Comparison of ENCODE assay signal across 13 cellular contexts in genomic region chr5:17157916-17158529, GRCh38. TPM values are rescaled to one million over a fixed set of nuclear protein-coding genes. Genes with fewer than 3 reads are reported as not detected.
DNase-seq lines count a peak whose midpoint lies in the region; TF ChIP-seq lines count a peak whose summit lies in the region.
"Had no signal": no experiment of that assay in that cellular context is flagged by ENCODE, and none has a peak within 500 bp of the region (broad histone marks: within the 10 kb centered on the region; RNA-seq: fewer than 3 reads in every experiment).

No MANE protein-coding gene starts in this region.

- H4K12ac ChIP-seq in trophoblast cell (ENCODE audit: low read depth, low read length): no peak overlapping the region

- H3K23ac ChIP-seq in trophoblast cell (ENCODE audit: low read length): no peak overlapping the region

- H2AFZ ChIP-seq in fibroblast of lung (ENCODE audit: low read length): no peak overlapping the region
- no peak overlapping the region for H2AFZ ChIP-seq in trophoblast cell (ENCODE audit: insufficient read depth, low read length, poor library complexity)

- peak overlapping the region; percentile 33 for H4K91ac ChIP-seq in trophoblast cell (ENCODE audit: low read depth, low read length)

- H3K4me3 ChIP-seq in SJSA1 (no peak overlapping the region), fibroblast of lung (replicated peaks in 1 of 4; ENCODE audit: control extremely low read depth in 1 of 4, insufficient read depth in 1 of 4, low read depth in 3 of 4, low read length in 4 of 4) (no peak overlapping the region), trophoblast cell (ENCODE audit: low read depth, low read length) (no peak overlapping the region)
- H3K4me3 ChIP-seq: uterus had no signal

- H3K27ac ChIP-seq in SJSA1 (peak overlapping the region; percentile 34; the same call in 1 of the 2 replicates), fibroblast of lung (ENCODE audit: insufficient read depth, low read length) (peak overlapping the region; percentile 37), trophoblast cell (ENCODE audit: low read depth, low read length) (no peak overlapping the region)
- H3K27ac ChIP-seq: uterus had no signal

- no peak overlapping the region for H3K18ac ChIP-seq in trophoblast cell (ENCODE audit: low read length)

- H3K4ac ChIP-seq in trophoblast cell (ENCODE audit: low read depth, low read length): peak overlapping the region; percentile 41

- H2BK12ac ChIP-seq in trophoblast cell (ENCODE audit: low read length): peak overlapping the region; percentile 21

- no peak overlapping the region for H2AK5ac ChIP-seq in trophoblast cell (ENCODE audit: low read length)

- H3K36me3 ChIP-seq in SJSA1 (no peaks in the 10 kb centered on the region), fibroblast of lung (ENCODE audit: control insufficient read depth, insufficient read depth, low read length) (no peaks in the 10 kb centered on the region), trophoblast cell (ENCODE audit: control insufficient read depth in 1 of 2, insufficient read depth in 2 of 2, low read length in 2 of 2) (no peaks in the 10 kb centered on the region)
- H3K36me3 ChIP-seq: uterus had no signal

- H3K9ac ChIP-seq in fibroblast of lung (ENCODE audit: insufficient read depth, low read length) (no peak overlapping the region), trophoblast cell (ENCODE audit: low read length) (no peak overlapping the region)

- H3K79me2 ChIP-seq in fibroblast of lung (ENCODE audit: control insufficient read depth, insufficient read depth, low read length) (no peaks in the 10 kb centered on the region), trophoblast cell (ENCODE audit: control insufficient read depth, insufficient read depth, low read length, poor library complexity) (no peaks in the 10 kb centered on the region)

- H2BK5ac ChIP-seq in trophoblast cell (ENCODE audit: low read depth, low read length, poor library complexity): no peak overlapping the region

- no peaks in the 10 kb centered on the region for H4K20me1 ChIP-seq in fibroblast of lung (ENCODE audit: control insufficient read depth, extremely low read depth, insufficient read depth, low read length)

- DNase-seq in EL: peak; percentile 99
- DNase-seq in SJSA1 (ENCODE audit: low read depth in 1 of 2, low spot score in 2 of 2): peak in 1 of 2 experiments; percentile 46
- peak; percentile 86 to 98 for DNase-seq in fibroblast of lung (ENCODE audit: low read depth in 2 of 2)
- DNase-seq in trophoblast cell: peak; percentile 93
- DNase-seq in NCI-H2107 treated with DMSO at 0.1 percent for 48 hours (lab: John Stamatoyannopoulos, UW; ENCODE audit: unreplicated experiment): no peak
- no peak for DNase-seq in stimulated activated CD4-positive, alpha-beta T cell treated with anti-CD3 and anti-CD28 coated beads, Interleukin-4, amount 100 ng/mL, for 24 hours
- DNase-seq in NK-92 treated with Interleukin-12 subunit alpha and Interleukin-12 subunit beta, amount 100 ng/mL, for 24 hours (lab: John Stamatoyannopoulos, UW): no peak
- DNase-seq in occipital lobe (lab: John Stamatoyannopoulos, UW): no peak
- DNase-seq: activated B cell treated with CpG ODN at 0.5 μM for 24 hours; activated T-cell treated with anti-CD3 and anti-CD28 coated beads, Interleukin-2, amount 50 U/mL, for 72 hours; NCI-H446 treated with DMSO at 0.1 percent for 48 hours; SHP77; uterus had no signal

- no peak overlapping the region for H4K8ac ChIP-seq in trophoblast cell (ENCODE audit: low read depth, low read length)

- H3K4me2 ChIP-seq in fibroblast of lung (ENCODE audit: extremely low read depth, insufficient read depth, low read length) (no peak overlapping the region), trophoblast cell (ENCODE audit: low read length) (no peak overlapping the region)

- WGBS in trophoblast cell (ENCODE audit: extremely low coverage, insufficient coverage, insufficient read length): no CpG with 5 or more reads among the region's 7 CpGs

- TF ChIP-seq CTCF in fibroblast of lung (conservative IDR thresholded peaks at IDR 0.05 in 1 of 2, IDR thresholded peaks at IDR 0.05 in 1 of 2; ENCODE audit: low read depth in 1 of 2, low read length in 2 of 2): no peak

- H3K27me3 ChIP-seq in SJSA1 (replicated peaks): no peaks in the 10 kb centered on the region
- H3K27me3 ChIP-seq in fibroblast of lung (ENCODE audit: control insufficient read depth, insufficient read depth, low read length): no peaks in the 10 kb centered on the region
- H3K27me3 ChIP-seq in trophoblast cell (ENCODE audit: insufficient read depth, low read length): no peaks in the 10 kb centered on the region
- H3K27me3 ChIP-seq: uterus had no signal

- peaks cover 3% of the 10 kb centered on the region for H3K79me1 ChIP-seq in trophoblast cell (ENCODE audit: low read length)

- 0 out of 2 replicates have a peak, but pooled peaks cover 3% of the 10 kb centered on the region for H3K9me3 ChIP-seq in SJSA1 (replicated peaks)
- H3K9me3 ChIP-seq in fibroblast of lung (ENCODE audit: control insufficient read depth, insufficient read depth, low read depth, low read length): no peaks in the 10 kb centered on the region
- no peaks in the 10 kb centered on the region for H3K9me3 ChIP-seq in trophoblast cell (ENCODE audit: insufficient read depth, low read depth, low read length)
- H3K9me3 ChIP-seq: uterus had no signal

- peaks cover 44% of the 10 kb centered on the region for H3K4me1 ChIP-seq in SJSA1 (replicated peaks)
- peaks cover 2% of the 10 kb centered on the region for H3K4me1 ChIP-seq in fibroblast of lung (ENCODE audit: control insufficient read depth, extremely low read depth, insufficient read depth, low read length)
- H3K4me1 ChIP-seq in trophoblast cell (ENCODE audit: control insufficient read depth in 1 of 2, insufficient read depth in 2 of 2, low read length in 2 of 2): peaks cover 0 to 5% of the 10 kb centered on the region in 2 experiments
- H3K4me1 ChIP-seq: uterus had no signal

- no peak overlapping the region for H3K14ac ChIP-seq in trophoblast cell (ENCODE audit: low read length)

- no peak overlapping the region for H2BK120ac ChIP-seq in trophoblast cell (ENCODE audit: insufficient read depth, low read length, poor library complexity)

RNA-seq across cellular contexts. Expression of gene BASP1, which starts 59.4 kb away (rescaled TPM):
- 445 and 523 TPM in 2 replicates for total RNA-seq in SJSA1 (2014; rRNA removed; shearing (Covaris generic))
- total RNA-seq in fibroblast of lung (125 and 186 TPM in 2 replicates), occipital lobe (359 TPM)
- 248 and 265 TPM in 2 replicates for polyA plus RNA-seq in fibroblast of lung
- 186 and 224 TPM in 2 replicates for polyA plus RNA-seq in fibroblast of lung (2012)
- polyA minus RNA-seq in fibroblast of lung (ENCODE audit: low replicate concordance): 10.7 and 18.5 TPM in 2 replicates
- 550 and 590 TPM in 2 replicates for polyA plus RNA-seq in trophoblast cell (2013)

Comparison
In these comparisons a context has a peak if more than half of its experiments do, and no peak if none do; other contexts are left out.
1. DNase-seq: peak in EL (single experiment), fibroblast of lung (2 of 2) and trophoblast cell (2 of 2); none in NCI-H2107 treated with DMSO at 0.1 percent for 48 hours (single experiment), stimulated activated CD4-positive, alpha-beta T cell treated with anti-CD3 and anti-CD28 coated beads, Interleukin-4, amount 100 ng/mL, for 24 hours (single experiment), NK-92 treated with Interleukin-12 subunit alpha and Interleukin-12 subunit beta, amount 100 ng/mL, for 24 hours (single experiment) and occipital lobe (single experiment).